2 cellular contexts compared by ENCODE assay signal in genomic region chr7:143416565-143417149, GRCh38.
A peak's percentile ranks its signal among the peaks of the same experiment; 100 is the strongest.
TF ChIP-seq lines count a peak whose summit lies in the region.

No MANE protein-coding gene starts in this region.

TF ChIP-seq in HEK293, 187 proteins besides CTCF, POLR2A, EP300 and RAD21:
- TF ChIP-seq ZNF560 (tag by site-specific recombination; IDR thresholded peaks at IDR 0.05; ENCODE audit: borderline replicate concordance) (no peak), ZNF654 (tag by site-specific recombination; IDR thresholded peaks at IDR 0.05; ENCODE audit: low read depth) (peak; percentile 83), ZNF518A (tag by site-specific recombination; conservative IDR thresholded peaks at IDR 0.05; ENCODE audit: low read depth) (no peak)

TF ChIP-seq in HepG2, 621 proteins besides CTCF, POLR2A, EP300 and RAD21:
- TF ChIP-seq SMC3 (IDR thresholded peaks at IDR 0.05; ENCODE audit: low read length) (peak; percentile 74), PATZ1 (CRISPR knock-in tag; IDR thresholded peaks at IDR 0.05) (no peak), ZFP36 (IDR thresholded peaks at IDR 0.05; ENCODE audit: borderline replicate concordance, low read depth, low read length, partially characterized antibody) (no peak), ZNF709 (CRISPR knock-in tag; IDR thresholded peaks at IDR 0.05) (no peak), ZNF768 (CRISPR knock-in tag; IDR thresholded peaks at IDR 0.05) (no peak), ZBTB2 (CRISPR knock-in tag; IDR thresholded peaks at IDR 0.05; ENCODE audit: low read depth) (no peak), NFIB (CRISPR knock-in tag; IDR thresholded peaks at IDR 0.05; ENCODE audit: borderline replicate concordance) (no peak), TARDBP (CRISPR knock-in tag; IDR thresholded peaks at IDR 0.05) (no peak), TP53 (CRISPR knock-in tag; conservative IDR thresholded peaks at IDR 0.05) (no peak), FIP1L1 (IDR thresholded peaks at IDR 0.05; ENCODE audit: borderline replicate concordance, insufficient read depth, low read depth, low read length) (no peak), CSRNP1 (CRISPR knock-in tag; IDR thresholded peaks at IDR 0.05) (no peak), NRL (CRISPR knock-in tag; IDR thresholded peaks at IDR 0.05; ENCODE audit: borderline replicate concordance) (no peak), FOSL1 (CRISPR knock-in tag; IDR thresholded peaks at IDR 0.05; ENCODE audit: borderline replicate concordance) (no peak), MZF1 (CRISPR knock-in tag; IDR thresholded peaks at IDR 0.05; ENCODE audit: borderline replicate concordance) (no peak), GMEB2 (CRISPR knock-in tag; IDR thresholded peaks at IDR 0.05; ENCODE audit: low read depth) (no peak), RFX5 (IDR thresholded peaks at IDR 0.05; ENCODE audit: low read depth, low read length) (no peak), MTF2 (CRISPR knock-in tag; IDR thresholded peaks at IDR 0.05; ENCODE audit: borderline replicate concordance) (no peak), STAG1 (CRISPR knock-in tag; IDR thresholded peaks at IDR 0.05) (peak; percentile 81), ZNF710 (CRISPR knock-in tag; IDR thresholded peaks at IDR 0.05; ENCODE audit: borderline replicate concordance) (no peak), MIXL1 (CRISPR knock-in tag; IDR thresholded peaks at IDR 0.05) (peak; percentile 20; the same call in 1 of the 2 replicates), ZNF451 (CRISPR knock-in tag; IDR thresholded peaks at IDR 0.05) (no peak), PPARG (CRISPR knock-in tag; conservative IDR thresholded peaks at IDR 0.05) (peak; percentile 76), EHMT2 (IDR thresholded peaks at IDR 0.05; ENCODE audit: borderline replicate concordance, low read depth, low read length) (no peak), ZNF589 (CRISPR knock-in tag; conservative IDR thresholded peaks at IDR 0.05) (no peak), ZNF326 (CRISPR knock-in tag; IDR thresholded peaks at IDR 0.05; ENCODE audit: borderline replicate concordance) (no peak), ZNF7 (CRISPR knock-in tag; IDR thresholded peaks at IDR 0.05) (no peak), ARID3A (IDR thresholded peaks at IDR 0.05; ENCODE audit: low read depth, low read length) (peak; percentile 50; the same call in 1 of the 2 replicates), ZNF253 (CRISPR knock-in tag; IDR thresholded peaks at IDR 0.05; ENCODE audit: borderline replicate concordance) (no peak), RBM22 (optimal IDR thresholded peaks at IDR 0.05; ENCODE audit: low read length) (no peak), HMGXB4 (CRISPR knock-in tag; IDR thresholded peaks at IDR 0.05; ENCODE audit: borderline replicate concordance in 1 of 2, low read depth in 1 of 2) (no peak), RCOR2 (CRISPR knock-in tag; IDR thresholded peaks at IDR 0.05) (no peak), HOXA7 (CRISPR knock-in tag; IDR thresholded peaks at IDR 0.05) (no peak), NFE2 (CRISPR knock-in tag; IDR thresholded peaks at IDR 0.05) (no peak), ZNF335 (CRISPR knock-in tag; IDR thresholded peaks at IDR 0.05) (no peak), ADNP (CRISPR knock-in tag; IDR thresholded peaks at IDR 0.05) (no peak), GTF3A (CRISPR knock-in tag; conservative IDR thresholded peaks at IDR 0.05) (no peak), ZSCAN12 (CRISPR knock-in tag; IDR thresholded peaks at IDR 0.05) (no peak)
TF ChIP-seq in HepG2: peak in this region for 5.
